In the genomic region with DNA sequence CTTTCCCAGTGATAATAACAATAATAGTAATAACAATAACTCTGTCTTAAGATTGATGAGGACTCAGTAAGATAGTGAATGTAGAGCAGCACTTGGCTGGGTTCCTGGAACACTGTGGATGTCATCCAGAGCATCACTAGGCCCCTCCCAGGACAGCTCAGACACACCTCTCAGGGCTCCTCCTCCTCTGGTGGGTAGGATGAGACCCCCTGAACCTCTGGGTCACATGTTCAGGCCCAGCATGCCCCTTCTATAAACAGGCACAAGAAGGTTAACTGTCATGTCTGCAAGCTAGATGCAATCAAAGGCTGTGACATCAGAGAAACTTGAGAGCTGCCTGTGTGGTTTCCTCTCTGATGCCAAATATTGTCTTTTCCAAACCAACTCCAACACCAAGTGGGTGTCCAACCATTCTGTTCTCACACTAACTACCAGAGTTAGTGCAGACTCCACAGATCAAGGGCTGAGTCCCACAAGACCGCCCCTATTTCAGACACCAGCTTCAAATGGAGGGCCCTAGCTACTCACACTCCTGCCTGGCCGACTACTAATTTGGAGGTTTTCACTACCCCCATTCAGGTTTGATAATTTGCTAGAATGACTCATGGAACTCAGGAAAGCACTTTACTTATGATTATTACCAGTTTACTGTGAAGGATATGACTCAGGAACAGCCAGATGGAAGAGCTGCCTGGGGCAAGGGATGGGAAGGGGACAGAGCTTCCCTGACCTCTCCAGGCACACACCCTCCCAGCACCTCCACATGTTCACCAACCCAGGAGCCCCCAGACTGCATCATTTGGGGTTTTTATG, we compare ENCODE assay signal across 9 cellular contexts. TPM values are rescaled to one million over a fixed set of nuclear protein-coding genes. Genes with fewer than 3 reads are reported as not detected.
DNase-seq lines count a peak whose midpoint lies in the region; ATAC-seq and TF ChIP-seq lines count a peak whose summit lies in the region.
"Had no signal": no experiment of that assay in that cellular context is flagged by ENCODE, and none has a peak within 500 bp of the region (broad histone marks: within the 10 kb centered on the region; RNA-seq: fewer than 3 reads in every experiment).

No MANE protein-coding gene starts in this region.

- no peak for TF ChIP-seq CTCF in brain microvascular endothelial cell (IDR thresholded peaks at IDR 0.05; ENCODE audit: low read depth, low read length, missing control alignments)

- no peak overlapping the region for H3K4me3 ChIP-seq in brain microvascular endothelial cell (ENCODE audit: low read depth, low read length)

- H3K27ac ChIP-seq in brain microvascular endothelial cell = peak overlapping the region; percentile 81

- peak; percentile 47 for ATAC-seq in GM19025 (IDR thresholded peaks at IDR 0.05; ENCODE audit: low read depth, unreplicated experiment)

- DNase-seq in NCI-H460 (ENCODE audit: extremely low read depth, low read depth) = peak; percentile 97
- DNase-seq in brain microvascular endothelial cell = peak; percentile 96
- peak; percentile 98 for DNase-seq in renal cortical epithelial cell (ENCODE audit: low read depth)
- DNase-seq in DMS79 (lab: John Stamatoyannopoulos, UW) = no peak
- DNase-seq in CD1c-positive myeloid dendritic cell (ENCODE audit: extremely low spot score) = no peak
- no peak for DNase-seq in putamen (ENCODE audit: low spot score)
- no peak for DNase-seq in HT-29 (ENCODE audit: low spot score)
- DNase-seq: naive B cell had no signal

- in situ Hi-C loops in brain microvascular endothelial cell (cut with HindIII; ENCODE audit: low pct_ligation_motif_present, low sequenced_read_pairs) = no loop called here

- no peaks in the 10 kb centered on the region for H3K36me3 ChIP-seq in brain microvascular endothelial cell (replicated peaks)

- no peaks in the 10 kb centered on the region for H3K27me3 ChIP-seq in brain microvascular endothelial cell (replicated peaks)

RNA-seq across cellular contexts. Expression of a gene that starts 46.4 kb away (rescaled TPM):
- 1,294 and 1,408 TPM in 2 replicates for total RNA-seq in NCI-H460 (2014; rRNA removed; shearing (Covaris generic))
- 219 and 338 TPM in 2 replicates for polyA plus RNA-seq in NCI-H460 (2014; cell fraction: nucleus; rRNA removed)
- 398 and 823 TPM in 2 replicates for total RNA-seq in renal cortical epithelial cell
- 121 and 152 TPM in 2 replicates for total RNA-seq in HT-29 (2014; rRNA removed; shearing (Covaris generic))

Comparison
In these comparisons a context has a peak if more than half of its experiments do, and no peak if none do; other contexts are left out.
1. DNase-seq: peak in NCI-H460 (single experiment), brain microvascular endothelial cell (single experiment) and renal cortical epithelial cell (single experiment); none in DMS79 (single experiment), CD1c-positive myeloid dendritic cell (single experiment), putamen (single experiment) and HT-29 (single experiment).